In genomic region chr17:40316571-40317344, GRCh38 we compare ENCODE assay signal across 1 cellular context.
TF ChIP-seq lines count a peak whose summit lies in the region.

No MANE protein-coding gene starts in this region.

TF ChIP-seq in HepG2, 621 proteins besides CTCF, POLR2A, EP300 and RAD21 (continued from another document and continues in another):
- peak; percentile 38; the same call in 1 of the 2 replicates for TF ChIP-seq HNF1B (CRISPR knock-in tag; IDR thresholded peaks at IDR 0.05)
- TF ChIP-seq ZNF652 (CRISPR knock-in tag; IDR thresholded peaks at IDR 0.05; ENCODE audit: borderline replicate concordance, low read depth) = peak; percentile 98
- TF ChIP-seq TCF12 (IDR thresholded peaks at IDR 0.05) = no peak
- TF ChIP-seq TCF12 (CRISPR knock-in tag; IDR thresholded peaks at IDR 0.05) = no peak
- no peak for TF ChIP-seq ZBTB44 (CRISPR knock-in tag; IDR thresholded peaks at IDR 0.05)
- TF ChIP-seq HDAC1 (CRISPR knock-in tag; IDR thresholded peaks at IDR 0.05) = peak; percentile 60
- TF ChIP-seq ZNF138 (CRISPR knock-in tag; IDR thresholded peaks at IDR 0.05; ENCODE audit: low read depth) = 0 out of 2 replicates have a peak, but pooled peaks have one; percentile 76
- peak; percentile 46; the same call in 1 of the 2 replicates for TF ChIP-seq IKZF5 (CRISPR knock-in tag; IDR thresholded peaks at IDR 0.05)
- no peak for TF ChIP-seq MLXIP (CRISPR knock-in tag; IDR thresholded peaks at IDR 0.05; ENCODE audit: borderline replicate concordance)
- no peak for TF ChIP-seq ZHX2 (IDR thresholded peaks at IDR 0.05; ENCODE audit: low read depth)
- 0 out of 2 replicates have a peak, but pooled peaks have one; percentile 49 for TF ChIP-seq ZHX2 (CRISPR knock-in tag; IDR thresholded peaks at IDR 0.05; ENCODE audit: borderline replicate concordance)
- TF ChIP-seq IKZF4 (CRISPR knock-in tag; IDR thresholded peaks at IDR 0.05; ENCODE audit: borderline replicate concordance, low read depth, not compliant biosample characterization) = no peak
- no peak for TF ChIP-seq ZMYM2 (CRISPR knock-in tag; IDR thresholded peaks at IDR 0.05)
- no peak for TF ChIP-seq LCORL (IDR thresholded peaks at IDR 0.05)
- TF ChIP-seq LCORL (CRISPR knock-in tag; IDR thresholded peaks at IDR 0.05) = peak; percentile 70; the same call in 1 of the 2 replicates
- peak; percentile 75 for TF ChIP-seq ZGPAT (CRISPR knock-in tag; IDR thresholded peaks at IDR 0.05)
- TF ChIP-seq SMARCC2 (IDR thresholded peaks at IDR 0.05) = no peak
- TF ChIP-seq EHMT2 (IDR thresholded peaks at IDR 0.05; ENCODE audit: borderline replicate concordance, low read depth, low read length) = no peak
- peak; percentile 44; the same call in 1 of the 2 replicates for TF ChIP-seq ZNF292 (CRISPR knock-in tag; IDR thresholded peaks at IDR 0.05; ENCODE audit: borderline replicate concordance, low read depth)
- TF ChIP-seq ZNF446 (CRISPR knock-in tag; IDR thresholded peaks at IDR 0.05) = peak; percentile 43; the same call in 1 of the 2 replicates
- peak; percentile 76; the same call in 1 of the 2 replicates for TF ChIP-seq ZNF142 (CRISPR knock-in tag; IDR thresholded peaks at IDR 0.05)
- TF ChIP-seq MEIS2 (CRISPR knock-in tag; IDR thresholded peaks at IDR 0.05) = peak; percentile 78; the same call in 1 of the 2 replicates
- TF ChIP-seq HES4 (CRISPR knock-in tag; IDR thresholded peaks at IDR 0.05; ENCODE audit: borderline replicate concordance) = peak; percentile 54; the same call in 1 of the 2 replicates
- TF ChIP-seq GPN1 (CRISPR knock-in tag; IDR thresholded peaks at IDR 0.05; ENCODE audit: borderline replicate concordance) = no peak
- TF ChIP-seq ZNF761 (CRISPR knock-in tag; conservative IDR thresholded peaks at IDR 0.05) = peak; percentile 51; the same call in 1 of the 2 replicates
- no peak for TF ChIP-seq CAMTA2 (CRISPR knock-in tag; IDR thresholded peaks at IDR 0.05; ENCODE audit: borderline replicate concordance)
- TF ChIP-seq USF2 (IDR thresholded peaks at IDR 0.05; ENCODE audit: low read depth, low read length) = no peak
- peak; percentile 18; the same call in 1 of the 2 replicates for TF ChIP-seq USF2 (CRISPR knock-in tag; IDR thresholded peaks at IDR 0.05; ENCODE audit: borderline replicate concordance)
- TF ChIP-seq ZNF83 (CRISPR knock-in tag; IDR thresholded peaks at IDR 0.05; ENCODE audit: borderline replicate concordance) = peak; percentile 93; the same call in 1 of the 2 replicates
- TF ChIP-seq ZFX (CRISPR knock-in tag; IDR thresholded peaks at IDR 0.05; ENCODE audit: low read depth) = peak; percentile 82; the same call in 1 of the 2 replicates
- TF ChIP-seq ELF1 (CRISPR knock-in tag; IDR thresholded peaks at IDR 0.05) = 0 out of 2 replicates have a peak, but pooled peaks have one; percentile 16
- 0 out of 2 replicates have a peak, but pooled peaks have one; percentile 63 for TF ChIP-seq MAF1 (CRISPR knock-in tag; IDR thresholded peaks at IDR 0.05; ENCODE audit: borderline replicate concordance)
- peak; percentile 41; the same call in 1 of the 2 replicates for TF ChIP-seq ELF3 (CRISPR knock-in tag; IDR thresholded peaks at IDR 0.05)
